Comparison of ENCODE assay signal across 9 cellular contexts in the genomic region with DNA sequence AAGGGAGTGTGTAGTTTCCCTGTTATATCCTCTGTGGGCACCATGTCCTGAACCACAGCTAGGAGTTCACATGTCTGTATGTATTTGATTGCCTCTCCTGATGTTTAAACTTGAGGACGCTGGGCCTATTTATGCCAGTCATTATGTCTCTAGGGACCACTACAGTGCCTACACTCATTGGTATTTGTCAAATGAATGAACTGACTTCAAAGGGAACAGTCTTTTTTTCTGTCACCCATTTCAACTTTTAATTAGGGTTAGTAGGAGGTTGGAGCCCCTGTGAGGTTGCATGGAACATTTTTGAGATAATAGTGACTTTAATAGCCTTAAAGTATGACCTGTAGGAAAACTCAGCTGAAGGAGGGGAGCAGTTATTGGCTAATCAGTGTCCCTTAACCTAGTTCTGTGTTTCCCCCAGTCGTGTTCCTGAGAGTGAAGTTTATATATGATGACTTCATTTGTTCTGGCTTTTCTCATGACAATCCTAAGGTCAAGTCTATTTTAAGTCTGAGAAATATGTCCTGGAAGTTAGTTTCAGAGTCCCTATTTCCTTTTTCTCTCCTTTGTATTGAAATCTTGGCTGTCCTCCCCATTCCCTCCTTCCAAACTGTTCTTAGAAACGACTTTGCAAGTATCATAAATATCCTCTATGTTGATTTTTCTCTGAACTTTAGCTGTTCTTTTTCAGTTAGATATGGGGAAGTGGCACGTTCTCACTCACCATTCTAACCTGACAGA. TPM values are rescaled to one million over a fixed set of nuclear protein-coding genes. Genes with fewer than 3 reads are reported as not detected.
DNase-seq lines count a peak whose midpoint lies in the region; ATAC-seq and TF ChIP-seq lines count a peak whose summit lies in the region.
"Had no signal": no experiment of that assay in that cellular context is flagged by ENCODE, and none has a peak within 500 bp of the region (broad histone marks: within the 10 kb centered on the region; RNA-seq: fewer than 3 reads in every experiment).

No MANE protein-coding gene starts in this region.

- no peaks in the 10 kb centered on the region for H3K36me3 ChIP-seq in gastroesophageal sphincter
- H3K36me3 ChIP-seq: MG63 had no signal

- no peak overlapping the region for H3K27ac Mint-ChIP-seq in activated CD4-positive, alpha-beta T cell treated with anti-CD3 and anti-CD28 coated beads, Interleukin-2, amount 10 ng/mL, durations not matched to agents 7 days and 5 days

- peak overlapping the region; percentile 70 to 93 (median 80) for H3K27ac ChIP-seq in gastroesophageal sphincter

- H3K4me3 Mint-ChIP-seq in activated CD4-positive, alpha-beta T cell treated with anti-CD3 and anti-CD28 coated beads, Interleukin-2, amount 10 ng/mL, durations not matched to agents 7 days and 5 days, result no peak overlapping the region

- no peaks in the 10 kb centered on the region for H3K27me3 ChIP-seq in gastroesophageal sphincter
- H3K27me3 ChIP-seq: MG63 had no signal

- TF ChIP-seq CTCF in GM12872 (IDR thresholded peaks at IDR 0.05; ENCODE audit: insufficient read depth, low read depth, low read length) (peak; percentile 45; the same call in 2 of the 3 replicates), gastroesophageal sphincter (IDR thresholded peaks at IDR 0.05) (peak in 2 of 4 experiments; percentile 15 to 60)

- H3K27me3 Mint-ChIP-seq in activated CD4-positive, alpha-beta T cell treated with anti-CD3 and anti-CD28 coated beads, Interleukin-2, amount 10 ng/mL, durations not matched to agents 7 days and 5 days, result no peaks in the 10 kb centered on the region

- H3K9me3 ChIP-seq in gastroesophageal sphincter, result no peaks in the 10 kb centered on the region
- H3K9me3 ChIP-seq: MG63 had no signal

- peaks cover 2% of the 10 kb centered on the region for H3K36me3 Mint-ChIP-seq in activated CD4-positive, alpha-beta T cell treated with anti-CD3 and anti-CD28 coated beads, Interleukin-2, amount 10 ng/mL, durations not matched to agents 7 days and 5 days (ENCODE audit: low read depth)

- peak; percentile 31 for DNase-seq in NCI-H526 treated with DMSO at 0.1 percent for 48 hours (lab: John Stamatoyannopoulos, UW)
- DNase-seq in sciatic nerve (ENCODE audit: low spot score), result no peak
- DNase-seq in activated CD4-positive, alpha-beta T cell treated with anti-CD3 and anti-CD28 coated beads, Interleukin-2, amount 50 U/mL, for 48 hours, result no peak
- DNase-seq in NK-92 treated with Interleukin-12 subunit alpha and Interleukin-12 subunit beta, amount 100 ng/mL, for 24 hours (lab: John Stamatoyannopoulos, UW), result no peak
- no peak for DNase-seq in activated CD4-positive, alpha-beta T cell treated with anti-CD3 and anti-CD28 coated beads, Interleukin-2, amount 10 ng/mL, durations not matched to agents 7 days and 5 days
- DNase-seq: MG63 had no signal

- peaks cover 13% of the 10 kb centered on the region for H3K4me1 Mint-ChIP-seq in activated CD4-positive, alpha-beta T cell treated with anti-CD3 and anti-CD28 coated beads, Interleukin-2, amount 10 ng/mL, durations not matched to agents 7 days and 5 days

- TF ChIP-seq POLR2A in gastroesophageal sphincter (IDR thresholded peaks at IDR 0.05), result no peak

- no peak for TF ChIP-seq EP300 in gastroesophageal sphincter (IDR thresholded peaks at IDR 0.05)

- peaks cover 3% of the 10 kb centered on the region for H3K9me3 Mint-ChIP-seq in activated CD4-positive, alpha-beta T cell treated with anti-CD3 and anti-CD28 coated beads, Interleukin-2, amount 10 ng/mL, durations not matched to agents 7 days and 5 days

- WGBS in gastroesophageal sphincter (ENCODE audit: low coverage in 1 of 2), 2 donors, result 0 to 3% methylated on average over 3 to 4 of the region's 4 CpGs

- CTCF ChIA-PET in activated CD4-positive, alpha-beta T cell treated with anti-CD3 and anti-CD28 coated beads, Interleukin-2, amount 10 ng/mL, durations not matched to agents 7 days and 5 days (lab: Charles Lee), result interaction anchor here (0.6 to 2.2 kb wide), 6 partner anchors 12 to 87 kb away, joined by 3 to 5 read pairs (median 4); no protein-coding TSS in a partner anchor

- no peak overlapping the region for H3K4me3 ChIP-seq in gastroesophageal sphincter
- H3K4me3 ChIP-seq: MG63 had no signal

- POLR2A ChIA-PET in activated CD4-positive, alpha-beta T cell treated with anti-CD3 and anti-CD28 coated beads, Interleukin-2, amount 10 ng/mL, durations not matched to agents 7 days and 5 days (lab: Charles Lee), result no interaction called here

- peaks cover 26 to 83% (median 28%) of the 10 kb centered on the region in 3 donors for H3K4me1 ChIP-seq in gastroesophageal sphincter

- ATAC-seq in gastroesophageal sphincter, result peak; percentile 81
- ATAC-seq in sciatic nerve, result peak; percentile 57
- no peak for ATAC-seq in GM21447 (IDR thresholded peaks at IDR 0.05; ENCODE audit: unreplicated experiment)

- intact Hi-C loops in sciatic nerve (cut with DNase I), result loop anchor here (5.0 kb wide), 1 partner anchor 147 kb away; no protein-coding TSS in a partner anchor

RNA-seq across cellular contexts. Expression of gene PDE8A, which starts 29.0 kb away (rescaled TPM):
- total RNA-seq in gastroesophageal sphincter (10 to 100 TPM; 34.6 to 73.2 (median 56.2) TPM), sciatic nerve (71.4 TPM)
- 10 to 100 TPM; 17.0 to 18.2 TPM for total RNA-seq in activated CD4-positive, alpha-beta T cell treated with anti-CD3 and anti-CD28 coated beads, Interleukin-2, amount 10 ng/mL, durations not matched to agents 7 days and 5 days
